Comparison of ENCODE assay signal across 21 cellular contexts in genomic region chr3:71887256-71887655, GRCh38.
"Had no signal": no experiment of that assay in that cellular context is flagged by ENCODE, and none has a peak within 500 bp of the region (broad histone marks: within the 10 kb centered on the region; RNA-seq: fewer than 3 reads in every experiment).

No MANE protein-coding gene starts in this region.

- DNase-seq: IMR-90, Karpas-422, KG1, MG63, NCI-H1092, NCI-H1105 treated with DMSO at 0.1 percent for 48 hours, NCI-H1417 treated with DMSO at 0.1 percent for 48 hours, NCI-H146, NCI-H1694 treated with DMSO at 0.1 percent for 48 hours, NCI-H1930, NCI-H2081, NCI-H2107, NCI-H2227 treated with DMSO at 0.1 percent for 48 hours, NCI-H526, SHP77, SK-N-SH, SW 1271, T-cell had no signal

- H3K9me3 ChIP-seq: MG63, SK-N-SH had no signal

- H3K4me2 ChIP-seq: SK-N-SH had no signal

- H3K27ac ChIP-seq: RWPE1 had no signal

- H3K9me2 ChIP-seq: SK-N-SH had no signal

- H3K27me3 ChIP-seq: MG63 had no signal

- H3K36me3 ChIP-seq: MG63 had no signal

- H3K9ac ChIP-seq: SK-N-SH had no signal

- ATAC-seq: HepG2, Panc1, T-cell had no signal

- FAIRE-seq: HepG2 had no signal

- H3K4me3 ChIP-seq: MG63 had no signal
